In the genomic region with DNA sequence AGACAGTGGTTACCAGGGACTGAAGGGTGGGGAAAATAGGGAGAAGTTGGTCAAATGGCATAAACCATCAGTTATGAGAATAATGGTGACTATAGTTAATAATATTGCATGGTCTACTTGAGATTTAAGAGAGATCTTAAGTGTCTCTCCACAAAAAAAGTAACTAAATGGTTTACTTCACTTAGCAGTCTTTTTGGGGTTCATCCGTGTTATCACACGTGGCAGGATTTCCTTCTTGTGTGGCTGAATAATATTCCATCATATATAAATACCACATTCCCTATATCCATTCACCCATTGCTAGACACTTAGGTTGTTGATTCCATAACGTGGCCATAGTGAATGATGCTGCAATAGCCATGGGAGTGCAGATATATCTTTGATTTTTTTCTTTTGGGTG, we compare ENCODE assay signal across 24 cellular contexts.
"Had no signal": no experiment of that assay in that cellular context is flagged by ENCODE, and none has a peak within 500 bp of the region (broad histone marks: within the 10 kb centered on the region; RNA-seq: fewer than 3 reads in every experiment).

No MANE protein-coding gene starts in this region.

- H3K4me3 ChIP-seq: stomach, suprapubic skin, testis, thoracic aorta, thyroid gland, tibial artery, tibial nerve, transverse colon, upper lobe of left lung, upper lobe of right lung, uterus, vagina had no signal

- H3K36me3 ChIP-seq: stomach, suprapubic skin, thoracic aorta, thyroid gland, tibial artery, tibial nerve, transverse colon, upper lobe of left lung, upper lobe of right lung, uterus, vagina had no signal

- H3K9me3 ChIP-seq: suprapubic skin, testis, thoracic aorta, thyroid gland, tibial artery, tibial nerve, transverse colon, upper lobe of left lung, upper lobe of right lung, uterus, vagina had no signal

- DNase-seq: stimulated activated CD4-positive, alpha-beta T cell treated with anti-CD3 and anti-CD28 coated beads, Interleukin-2, amount 100 ng/mL, for 48 hours; stimulated activated CD4-positive, alpha-beta T cell treated with anti-CD3 and anti-CD28 coated beads, Interleukin-4, amount 100 ng/mL, for 1 hour; stimulated activated CD4-positive, alpha-beta T cell treated with anti-CD3 and anti-CD28 coated beads, Interleukin-4, amount 100 ng/mL, for 24 hours; stimulated activated CD4-positive, alpha-beta T cell treated with anti-CD3 and anti-CD28 coated beads, Interleukin-4, amount 100 ng/mL, for 4 hours; stimulated activated CD8-positive, alpha-beta memory T cell treated with anti-CD3 and anti-CD28 coated beads, Interleukin-4, amount 100 ng/mL, for 48 hours; stimulated activated naive B cell treated with anti-CD40 and anti-IgM and Interleukin-4, amounts not matched to agents 10 μg/mL and 1 μg/mL and 100 μg/mL, for 72 hours; stimulated activated naive CD4-positive, alpha-beta T cell; stimulated activated naive CD4-positive, alpha-beta T cell treated with Interleukin-2 at 50 U/mL for 16 hours; stimulated activated naive CD8-positive, alpha-beta T cell treated with anti-CD3 and anti-CD28 coated beads, Interleukin-15, amount 100 ng/mL, for 72 hours; stimulated activated naive CD8-positive, alpha-beta T cell treated with anti-CD3 and anti-CD28 coated beads, Interleukin-15, Interleukin-2, amounts not matched to agents 100 U/mL and 50 U/mL, for 24 hours; stomach; substantia nigra; testis; thyroid gland; tibial artery; transverse colon; trophoblast cell; upper lobe of left lung; upper lobe of right lung; uterus had no signal

- H3K27ac ChIP-seq: stomach, suprapubic skin, testis, thoracic aorta, thyroid gland, tibial artery, tibial nerve, transverse colon, upper lobe of left lung, upper lobe of right lung, uterus, vagina had no signal

- H3K4me1 ChIP-seq: stomach, suprapubic skin, testis, thyroid gland, tibial artery, tibial nerve, transverse colon, upper lobe of left lung, upper lobe of right lung, uterus, vagina had no signal
